ENCODE assay signal across 8 cellular contexts in the genomic region with DNA sequence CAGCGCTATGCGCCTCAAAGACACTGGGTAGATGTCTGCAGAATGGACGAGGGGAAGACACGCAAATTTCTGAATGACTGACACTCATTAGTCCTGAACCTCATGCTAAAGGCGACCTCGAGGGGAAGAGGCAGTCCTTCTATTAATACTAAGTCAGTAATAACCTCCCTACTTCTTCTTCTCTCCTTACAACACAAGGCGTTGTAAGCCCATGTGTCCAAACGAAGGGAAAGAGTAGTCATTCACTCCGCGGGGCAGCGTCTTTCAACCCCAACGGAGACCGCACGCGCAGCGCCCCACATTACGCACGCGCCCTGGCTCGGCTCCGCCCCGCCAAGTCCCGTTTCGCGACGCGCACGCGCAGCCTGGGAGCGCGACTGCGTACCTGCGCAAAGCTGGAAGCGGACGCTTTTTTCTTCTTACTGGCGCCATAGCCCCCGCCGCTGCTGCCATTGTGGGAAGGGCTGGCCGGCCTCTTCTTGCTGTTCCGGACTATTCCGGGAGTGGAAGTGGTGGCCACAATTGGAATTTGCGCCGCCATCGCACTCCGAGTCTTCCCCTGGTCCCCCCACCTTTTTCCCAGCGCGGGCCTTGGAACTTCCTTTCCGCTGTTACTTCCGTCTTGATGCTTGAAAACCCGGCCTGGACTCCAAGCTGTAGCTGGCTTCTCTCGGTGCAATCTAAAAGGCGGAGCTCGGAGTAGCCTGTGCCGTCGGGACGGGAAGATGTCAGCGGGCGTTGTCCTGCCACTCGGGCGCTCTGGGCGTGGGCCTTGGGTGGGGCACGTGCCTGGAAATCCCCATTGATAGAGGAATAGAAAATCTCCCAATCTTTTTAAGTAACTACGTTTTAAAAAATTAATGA. TPM values are rescaled to one million over a fixed set of nuclear protein-coding genes. Genes with fewer than 3 reads are reported as not detected.
A peak's percentile ranks its signal among the peaks of the same experiment; 100 is the strongest.
DNase-seq lines count a peak whose midpoint lies in the region; ATAC-seq and TF ChIP-seq lines count a peak whose summit lies in the region.

A gene with protein sequence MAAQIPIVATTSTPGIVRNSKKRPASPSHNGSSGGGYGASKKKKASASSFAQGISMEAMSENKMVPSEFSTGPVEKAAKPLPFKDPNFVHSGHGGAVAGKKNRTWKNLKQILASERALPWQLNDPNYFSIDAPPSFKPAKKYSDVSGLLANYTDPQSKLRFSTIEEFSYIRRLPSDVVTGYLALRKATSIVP (minus strand): TSS at position 627 of the 864 bp plus-strand sequence. CDS start 86 bp downstream, at position 541.

- peak; percentile 84 for ATAC-seq in foreskin keratinocyte

- no peaks in the 10 kb centered on the region for H3K27me3 ChIP-seq in SJSA1 (replicated peaks)
- H3K27me3 ChIP-seq in foreskin keratinocyte = no peaks in the 10 kb centered on the region
- H3K27me3 ChIP-seq in neuron (ENCODE audit: insufficient read depth, low read length) = no peaks in the 10 kb centered on the region

- peaks cover 23% of the 10 kb centered on the region for H3K4me1 ChIP-seq in SJSA1 (replicated peaks)
- H3K4me1 ChIP-seq in foreskin keratinocyte = peaks cover 20% of the 10 kb centered on the region
- peaks cover 12% of the 10 kb centered on the region for H3K4me1 ChIP-seq in neuron (ENCODE audit: insufficient read depth, low read length)

- H3K36me3 ChIP-seq in SJSA1 (no peaks in the 10 kb centered on the region; the same call in 1 of the 2 replicates), neuron (ENCODE audit: insufficient read depth, low read length) (no peaks in the 10 kb centered on the region)

- H3K27ac ChIP-seq in SJSA1 = peak within 1 kb of the TSS; percentile 87
- H3K27ac ChIP-seq in foreskin keratinocyte = peak within 1 kb of the TSS; percentile 82

- H3K4me3 ChIP-seq in HFF-Myc (replicated peaks; ENCODE audit: low read depth, low read length) = peak within 1 kb of the TSS; percentile 60
- peak within 1 kb of the TSS; percentile 82 for H3K4me3 ChIP-seq in SJSA1
- peak within 1 kb of the TSS; percentile 59 for H3K4me3 ChIP-seq in neuron (ENCODE audit: low read length)

- DNase-seq in GM04503 (ENCODE audit: low read depth) = peak; percentile 64
- peak; percentile 82 for DNase-seq in HFF-Myc (ENCODE audit: extremely low read depth, low read depth)
- peak; percentile 90 for DNase-seq in MV-4-11 (lab: John Stamatoyannopoulos, UW)
- peak; percentile 89 to 96 for DNase-seq in SJSA1 (ENCODE audit: low read depth in 1 of 2, low spot score in 2 of 2)
- DNase-seq in activated naive CD4-positive, alpha-beta T cell (lab: John Stamatoyannopoulos, UW) = peak; percentile 83 to 91 (median 86)
- peak; percentile 91 to 94 for DNase-seq in foreskin keratinocyte
- DNase-seq in stromal cell of bone marrow (ENCODE audit: low read depth) = peak; percentile 90

- peak within 1 kb of the TSS; percentile 29 for H2AFZ ChIP-seq in neuron (ENCODE audit: low read depth, low read length)

- TF ChIP-seq CTCF in HFF-Myc (IDR thresholded peaks at IDR 0.05; ENCODE audit: low read depth, low read length, missing control alignments) (no peak), foreskin keratinocyte (conservative IDR thresholded peaks at IDR 0.05) (no peak)

- H3K9me3 ChIP-seq in SJSA1 (replicated peaks) = no peaks in the 10 kb centered on the region
- no peaks in the 10 kb centered on the region for H3K9me3 ChIP-seq in neuron (ENCODE audit: low read length)

RNA-seq across cellular contexts. Expression of the gene that starts here (rescaled TPM):
- 5.7 and 7.5 TPM in 2 replicates for total RNA-seq in SJSA1 (2014; rRNA removed; shearing (Covaris generic))
- total RNA-seq in foreskin keratinocyte = 56.3 and 62.6 TPM in 2 replicates
- polyA plus RNA-seq in foreskin keratinocyte = 91.1 and 95.7 TPM in 2 replicates

Comparison
In these comparisons a context has a peak if more than half of its experiments do, and no peak if none do; other contexts are left out.
1. Peak in every context shown above with its lines: DNase-seq, ATAC-seq, H3K4me3 ChIP-seq and H3K27ac ChIP-seq.